24 cellular contexts compared by ENCODE assay signal in the genomic region with DNA sequence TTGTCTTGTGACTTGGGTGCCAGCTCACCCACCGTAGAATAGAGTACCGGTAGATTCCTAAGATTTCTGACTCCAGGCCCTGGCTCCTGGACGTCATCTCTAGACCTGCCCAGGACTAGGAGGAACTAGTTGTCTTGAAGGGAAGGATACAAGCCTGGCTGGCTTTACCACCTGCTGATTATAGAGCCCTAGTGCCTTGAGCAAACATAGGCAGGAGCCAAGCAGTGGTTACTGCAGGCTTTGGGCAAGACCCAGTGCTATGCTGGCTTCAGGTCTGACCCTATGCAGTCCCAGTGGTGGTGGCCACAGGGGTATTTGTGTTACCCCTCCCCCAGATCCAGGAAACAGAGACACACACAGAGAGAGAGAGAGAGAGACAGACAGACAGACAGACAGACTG.
DNase-seq lines count a peak whose midpoint lies in the region; ATAC-seq, FAIRE-seq and TF ChIP-seq lines count a peak whose summit lies in the region.
"Had no signal": no experiment of that assay in that cellular context is flagged by ENCODE, and none has a peak within 500 bp of the region (broad histone marks: within the 10 kb centered on the region; RNA-seq: fewer than 3 reads in every experiment).

No MANE protein-coding gene starts in this region.

- H3F3A ChIP-seq in GM23338 (replicated peaks; ENCODE audit: low read depth): no peaks in the 10 kb centered on the region
- H3F3A ChIP-seq in smooth muscle cell (ENCODE audit: low read depth): no peaks in the 10 kb centered on the region

- H3K9me3 Mint-ChIP-seq in GM23338: no peaks in the 10 kb centered on the region
- H3K9me3 Mint-ChIP-seq in activated naive CD4-positive, alpha-beta T cell treated with anti-CD3 and anti-CD28 coated beads for 36 hours: no peaks in the 10 kb centered on the region
- H3K9me3 Mint-ChIP-seq: activated CD4-positive, alpha-beta memory T cell treated with anti-CD3 and anti-CD28 coated beads for 36 hours; activated naive CD8-positive, alpha-beta T cell treated with anti-CD3 and anti-CD28 coated beads, Interleukin-2, amount 50 U/mL, for 24 hours; CD4-positive, CD25-positive, alpha-beta regulatory T cell; HFFc6 had no signal

- no peaks in the 10 kb centered on the region for H3K27me3 Mint-ChIP-seq in GM23338 (ENCODE audit: insufficient read depth, low read depth, poor library complexity)
- peaks cover 2% of the 10 kb centered on the region for H3K27me3 Mint-ChIP-seq in activated naive CD4-positive, alpha-beta T cell treated with anti-CD3 and anti-CD28 coated beads for 36 hours (ENCODE audit: low read depth)
- H3K27me3 Mint-ChIP-seq: CD4-positive, CD25-positive, alpha-beta regulatory T cell had no signal

- H3K4me3 Mint-ChIP-seq in GM23338: no peak overlapping the region
- H3K4me3 Mint-ChIP-seq in activated naive CD4-positive, alpha-beta T cell treated with anti-CD3 and anti-CD28 coated beads for 36 hours: no peak overlapping the region
- H3K4me3 Mint-ChIP-seq: activated CD4-positive, alpha-beta memory T cell treated with anti-CD3 and anti-CD28 coated beads for 36 hours; activated naive CD8-positive, alpha-beta T cell treated with anti-CD3 and anti-CD28 coated beads, Interleukin-2, amount 50 U/mL, for 24 hours; HFFc6 had no signal

- no peak overlapping the region for H3K27ac ChIP-seq in GM23338 (ENCODE audit: low read depth)
- peak overlapping the region in 1 of 2 donors; percentile 42 for H3K27ac ChIP-seq in left lung
- H3K27ac ChIP-seq in smooth muscle cell (ENCODE audit: low read depth): peak overlapping the region; percentile 41
- H3K27ac ChIP-seq: body of pancreas had no signal

- TF ChIP-seq CTCF in GM23338 (conservative IDR thresholded peaks at IDR 0.05; ENCODE audit: low read depth in 2 of 2) (no peak), bronchial epithelial cell (IDR thresholded peaks at IDR 0.05; ENCODE audit: insufficient read depth, low read length, severe bottlenecking) (no peak), left lung (IDR thresholded peaks at IDR 0.05) (no peak), smooth muscle cell (IDR thresholded peaks at IDR 0.05; ENCODE audit: borderline replicate concordance, insufficient read depth, poor library complexity, severe bottlenecking) (no peak)

- H3K36me3 ChIP-seq in GM23338 (ENCODE audit: insufficient read depth): no peaks in the 10 kb centered on the region
- H3K36me3 ChIP-seq in bronchial epithelial cell (ENCODE audit: control insufficient read depth, insufficient read depth, low read length): no peaks in the 10 kb centered on the region
- H3K36me3 ChIP-seq in left lung: no peaks in the 10 kb centered on the region
- no peaks in the 10 kb centered on the region for H3K36me3 ChIP-seq in smooth muscle cell (ENCODE audit: low read depth)

- H4K20me1 ChIP-seq in GM23338 (replicated peaks; ENCODE audit: insufficient read depth) (no peaks in the 10 kb centered on the region), smooth muscle cell (ENCODE audit: low read depth) (peaks cover 11% of the 10 kb centered on the region)

- no peak overlapping the region for H2AFZ ChIP-seq in GM23338
- no peak overlapping the region for H2AFZ ChIP-seq in smooth muscle cell (ENCODE audit: low read depth)

- no peaks in the 10 kb centered on the region for H3K36me3 Mint-ChIP-seq in GM23338 (ENCODE audit: low read depth)
- no peaks in the 10 kb centered on the region for H3K36me3 Mint-ChIP-seq in activated naive CD4-positive, alpha-beta T cell treated with anti-CD3 and anti-CD28 coated beads for 36 hours (ENCODE audit: low read depth)
- H3K36me3 Mint-ChIP-seq: activated CD4-positive, alpha-beta memory T cell treated with anti-CD3 and anti-CD28 coated beads for 36 hours; CD4-positive, CD25-positive, alpha-beta regulatory T cell had no signal

- H3K4me3 ChIP-seq in GM23338 (no peak overlapping the region), bronchial epithelial cell (ENCODE audit: low read depth, low read length) (no peak overlapping the region), left lung (no peak overlapping the region), smooth muscle cell (no peak overlapping the region)
- H3K4me3 ChIP-seq: body of pancreas, GM12878 had no signal

- CTCF ChIA-PET in activated naive CD4-positive, alpha-beta T cell treated with anti-CD3 and anti-CD28 coated beads for 36 hours (lab: Charles Lee): no interaction called here

- H3K4me1 ChIP-seq in GM23338 (ENCODE audit: insufficient read depth) (no peaks in the 10 kb centered on the region), left lung (no peaks in the 10 kb centered on the region), smooth muscle cell (ENCODE audit: low read depth) (peaks cover 5% of the 10 kb centered on the region)
- H3K4me1 ChIP-seq: body of pancreas had no signal

- H3K4me1 Mint-ChIP-seq in GM23338: peaks cover 2% of the 10 kb centered on the region; the same call in 2 of the 3 replicates
- H3K4me1 Mint-ChIP-seq in activated naive CD4-positive, alpha-beta T cell treated with anti-CD3 and anti-CD28 coated beads for 36 hours (ENCODE audit: low read depth): no peaks in the 10 kb centered on the region
- H3K4me1 Mint-ChIP-seq: activated naive CD8-positive, alpha-beta T cell treated with anti-CD3 and anti-CD28 coated beads, Interleukin-2, amount 50 U/mL, for 24 hours; CD4-positive, CD25-positive, alpha-beta regulatory T cell had no signal

- H3K9ac ChIP-seq in smooth muscle cell (ENCODE audit: low read depth): no peak overlapping the region

- H3K9me3 ChIP-seq in left lung (no peaks in the 10 kb centered on the region), smooth muscle cell (replicated peaks; ENCODE audit: low read depth) (no peaks in the 10 kb centered on the region)
- H3K9me3 ChIP-seq: body of pancreas had no signal

- H3K27ac Mint-ChIP-seq in GM23338: no peak overlapping the region
- no peak overlapping the region for H3K27ac Mint-ChIP-seq in activated naive CD4-positive, alpha-beta T cell treated with anti-CD3 and anti-CD28 coated beads for 36 hours
- H3K27ac Mint-ChIP-seq: activated CD4-positive, alpha-beta memory T cell treated with anti-CD3 and anti-CD28 coated beads for 36 hours; activated naive CD8-positive, alpha-beta T cell treated with anti-CD3 and anti-CD28 coated beads, Interleukin-2, amount 50 U/mL, for 24 hours; CD4-positive, CD25-positive, alpha-beta regulatory T cell; HFFc6 had no signal

- 84% methylated on average over 3 of the region's 3 CpGs for WGBS in smooth muscle cell (ENCODE audit: low lambda C conversion rate)

- H3K9me2 ChIP-seq in GM23338 (ENCODE audit: insufficient read depth): no peaks in the 10 kb centered on the region

- FAIRE-seq in bronchial epithelial cell (lab: Jason Lieb, UNC): peak; percentile 95
- FAIRE-seq: endometrium, GM12878 had no signal

- H3K4me2 ChIP-seq in GM23338 (no peak overlapping the region), smooth muscle cell (no peak overlapping the region)

- no peak for DNase-seq in GM23338 (ENCODE audit: low spot score)
- no peak for DNase-seq in bronchial epithelial cell (ENCODE audit: low read depth)
- DNase-seq in left lung: no peak
- DNase-seq in smooth muscle cell (lab: John Stamatoyannopoulos, UW; ENCODE audit: unreplicated experiment): no peak
- DNase-seq in hepatic stellate cell (ENCODE audit: low spot score): no peak
- DNase-seq in NCI-H1092 (lab: John Stamatoyannopoulos, UW): no peak
- DNase-seq in activated naive CD4-positive, alpha-beta T cell treated with anti-CD3 and anti-CD28 coated beads for 36 hours: no peak
- DNase-seq: activated CD4-positive, alpha-beta memory T cell treated with anti-CD3 and anti-CD28 coated beads for 36 hours; activated CD4-positive, CD25-positive, alpha-beta regulatory T cell; activated effector memory CD4-positive, alpha-beta T cell treated with Interleukin-2 at 50 U/mL for 16 hours; activated naive CD8-positive, alpha-beta T cell treated with anti-CD3 and anti-CD28 coated beads, Interleukin-2, amount 50 U/mL, for 24 hours; CD4-positive, CD25-positive, alpha-beta regulatory T cell; DMS79; head of caudate nucleus; HFFc6; KBM-7; NCI-H1694; NCI-H748 treated with DMSO at 0.1 percent for 48 hours; occipital lobe; stimulated activated CD4-positive, alpha-beta T cell treated with anti-CD3 and anti-CD28 coated beads, Interleukin-4, amount 100 ng/mL, for 4 hours; T-helper 9 cell had no signal

- H3K79me2 ChIP-seq in GM23338 (replicated peaks; ENCODE audit: insufficient read depth) (no peaks in the 10 kb centered on the region), smooth muscle cell (ENCODE audit: low read depth) (no peaks in the 10 kb centered on the region)

- ATAC-seq in GM23338: peak; percentile 54
- ATAC-seq in left lung: peak; percentile 81
- ATAC-seq: activated naive CD8-positive, alpha-beta T cell treated with anti-CD3 and anti-CD28 coated beads, Interleukin-2, amount 50 U/mL, for 24 hours; body of pancreas; GM12878 had no signal

- intact Hi-C loops in left lung (cut with DNase I): no loop called here
- intact Hi-C loops in activated naive CD4-positive, alpha-beta T cell treated with anti-CD3 and anti-CD28 coated beads for 36 hours (cut with micrococcal nuclease): no loop called here

- H3K27me3 ChIP-seq in GM23338 (ENCODE audit: insufficient read depth): no peaks in the 10 kb centered on the region
- no peaks in the 10 kb centered on the region for H3K27me3 ChIP-seq in bronchial epithelial cell (ENCODE audit: control insufficient read depth, insufficient read depth, low read length)
- H3K27me3 ChIP-seq in left lung: no peaks in the 10 kb centered on the region
- no peaks in the 10 kb centered on the region for H3K27me3 ChIP-seq in smooth muscle cell (ENCODE audit: low read depth)
- H3K27me3 ChIP-seq: body of pancreas had no signal

TF ChIP-seq in GM23338, 12 proteins besides CTCF, POLR2A, EP300 and RAD21 (continues in another document):
- TF ChIP-seq, protein P1, sequence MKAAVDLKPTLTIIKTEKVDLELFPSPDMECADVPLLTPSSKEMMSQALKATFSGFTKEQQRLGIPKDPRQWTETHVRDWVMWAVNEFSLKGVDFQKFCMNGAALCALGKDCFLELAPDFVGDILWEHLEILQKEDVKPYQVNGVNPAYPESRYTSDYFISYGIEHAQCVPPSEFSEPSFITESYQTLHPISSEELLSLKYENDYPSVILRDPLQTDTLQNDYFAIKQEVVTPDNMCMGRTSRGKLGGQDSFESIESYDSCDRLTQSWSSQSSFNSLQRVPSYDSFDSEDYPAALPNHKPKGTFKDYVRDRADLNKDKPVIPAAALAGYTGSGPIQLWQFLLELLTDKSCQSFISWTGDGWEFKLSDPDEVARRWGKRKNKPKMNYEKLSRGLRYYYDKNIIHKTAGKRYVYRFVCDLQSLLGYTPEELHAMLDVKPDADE (IDR thresholded peaks at IDR 0.05): no peak
- TF ChIP-seq EZH2 (IDR thresholded peaks at IDR 0.05; ENCODE audit: low read depth, unreplicated experiment) (no peak), POLR2AphosphoS5 (IDR thresholded peaks at IDR 0.05; ENCODE audit: low read depth) (no peak), ZNF331 (CRISPR knock-in tag; IDR thresholded peaks at IDR 0.05; ENCODE audit: low read depth) (no peak), CREB1 (CRISPR knock-in tag; IDR thresholded peaks at IDR 0.05; ENCODE audit: low read depth) (no peak)
